In the genomic region with DNA sequence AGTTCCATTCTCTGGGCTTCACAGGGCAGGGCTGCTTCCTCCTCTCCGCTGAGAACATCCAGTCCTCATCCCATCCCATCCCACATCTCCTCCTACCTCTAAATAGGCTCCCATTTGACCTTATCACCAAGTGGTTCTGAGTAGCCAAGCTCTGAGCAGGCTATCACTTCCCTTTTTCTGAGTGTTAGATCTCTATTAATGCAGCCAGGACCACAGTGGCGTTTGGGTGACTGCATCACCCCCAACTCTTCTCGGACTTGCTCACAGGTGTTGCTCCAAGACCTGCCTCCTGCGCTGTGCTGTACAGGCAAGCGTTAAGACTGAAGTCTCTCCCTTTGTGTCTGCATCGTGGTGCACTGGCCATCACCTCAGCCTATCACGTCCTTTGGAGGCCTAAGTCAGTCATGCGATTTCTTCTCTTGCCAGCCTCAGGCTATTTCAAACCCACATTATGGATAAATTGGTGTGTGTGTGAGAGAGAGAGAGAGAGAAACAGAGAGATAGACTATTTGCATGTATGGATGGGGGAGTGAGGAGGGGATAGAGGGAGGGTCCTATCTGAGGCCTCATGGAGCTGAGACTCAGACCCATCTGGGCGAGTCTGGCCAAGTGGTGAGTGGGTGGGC, we compare ENCODE assay signal across 20 cellular contexts. TPM values are rescaled to one million over a fixed set of nuclear protein-coding genes. Genes with fewer than 3 reads are reported as not detected.
"Had no signal": no experiment of that assay in that cellular context is flagged by ENCODE, and none has a peak within 500 bp of the region (broad histone marks: within the 10 kb centered on the region; RNA-seq: fewer than 3 reads in every experiment).

No MANE protein-coding gene starts in this region.

- H3K27me3 ChIP-seq: gastrocnemius medialis, heart left ventricle, suprapubic skin, vagina had no signal

- H3K36me3 ChIP-seq: gastrocnemius medialis, heart left ventricle, prostate gland, suprapubic skin, vagina, WERI-Rb-1 had no signal

- H3K36me3 Mint-ChIP-seq: activated CD4-positive, alpha-beta memory T cell treated with anti-CD3 and anti-CD28 coated beads for 36 hours; naive B cell had no signal

- ATAC-seq: activated T-cell treated with anti-CD3 and anti-CD28 coated beads, Interleukin-2, amount 50 U/mL, for 4 hours; gastrocnemius medialis; heart left ventricle; left ventricle myocardium superior; right cardiac atrium; stimulated activated naive CD8-positive, alpha-beta T cell treated with anti-CD3 and anti-CD28 coated beads, Interleukin-15, amount 100 ng/mL, for 72 hours had no signal

- H3K4me1 ChIP-seq: gastrocnemius medialis, prostate gland had no signal

- H3K4me3 Mint-ChIP-seq: activated CD4-positive, alpha-beta memory T cell treated with anti-CD3 and anti-CD28 coated beads for 36 hours; activated naive CD4-positive, alpha-beta T cell treated with anti-CD3 and anti-CD28 coated beads for 36 hours; activated T-cell treated with anti-CD3 and anti-CD28 coated beads, Interleukin-2, amount 50 U/mL, for 4 hours; central memory CD8-positive, alpha-beta T cell; naive B cell; neural crest cell; stimulated activated naive CD8-positive, alpha-beta T cell treated with anti-CD3 and anti-CD28 coated beads, Interleukin-15, amount 100 ng/mL, for 72 hours had no signal

- H3K27ac Mint-ChIP-seq: activated CD4-positive, alpha-beta memory T cell treated with anti-CD3 and anti-CD28 coated beads for 36 hours; activated naive CD4-positive, alpha-beta T cell treated with anti-CD3 and anti-CD28 coated beads for 36 hours; stimulated activated naive CD8-positive, alpha-beta T cell treated with anti-CD3 and anti-CD28 coated beads, Interleukin-15, amount 100 ng/mL, for 72 hours had no signal

- H3K4me1 Mint-ChIP-seq: central memory CD8-positive, alpha-beta T cell had no signal

- DNase-seq: activated CD4-positive, alpha-beta memory T cell treated with anti-CD3 and anti-CD28 coated beads for 36 hours; activated naive CD4-positive, alpha-beta T cell treated with anti-CD3 and anti-CD28 coated beads for 36 hours; activated T-cell treated with anti-CD3 and anti-CD28 coated beads, Interleukin-2, amount 50 U/mL, for 4 hours; gastrocnemius medialis; heart left ventricle; kidney glomerular epithelial cell; left ventricle myocardium superior; stimulated activated CD4-positive, alpha-beta T cell treated with anti-CD3 and anti-CD28 coated beads, Interleukin-2, amount 100 ng/mL, for 24 hours; stimulated activated naive CD8-positive, alpha-beta T cell treated with anti-CD3 and anti-CD28 coated beads, Interleukin-15, amount 100 ng/mL, for 72 hours; T-helper 2 cell; trophoblast cell; WERI-Rb-1 had no signal

- H3K9me3 ChIP-seq: gastrocnemius medialis, heart left ventricle, prostate gland, suprapubic skin, vagina had no signal

- H3K4me3 ChIP-seq: coronary artery, gastrocnemius medialis, heart left ventricle, prostate gland, suprapubic skin, vagina had no signal

- H3K9me3 Mint-ChIP-seq: activated CD4-positive, alpha-beta memory T cell treated with anti-CD3 and anti-CD28 coated beads for 36 hours; activated naive CD4-positive, alpha-beta T cell treated with anti-CD3 and anti-CD28 coated beads for 36 hours; activated T-cell treated with anti-CD3 and anti-CD28 coated beads, Interleukin-2, amount 50 U/mL, for 4 hours; central memory CD8-positive, alpha-beta T cell; naive B cell; neural crest cell; stimulated activated naive CD8-positive, alpha-beta T cell treated with anti-CD3 and anti-CD28 coated beads, Interleukin-15, amount 100 ng/mL, for 72 hours had no signal

- H3K27ac ChIP-seq: coronary artery, gastrocnemius medialis, heart left ventricle, prostate gland, suprapubic skin, vagina, WERI-Rb-1 had no signal

RNA-seq across cellular contexts. Expression of gene HHIPL1, which starts 12.4 kb away (rescaled TPM):
- total RNA-seq: activated T-cell treated with anti-CD3 and anti-CD28 coated beads, Interleukin-2, amount 50 U/mL, for 4 hours had no signal
